ENCODE assay signal across 21 cellular contexts in genomic region chr7:106514887-106515286, GRCh38.
"Had no signal": no experiment of that assay in that cellular context is flagged by ENCODE, and none has a peak within 500 bp of the region (broad histone marks: within the 10 kb centered on the region; RNA-seq: fewer than 3 reads in every experiment).

No MANE protein-coding gene starts in this region.

- ATAC-seq: effector memory CD8-positive, alpha-beta T cell; heart right ventricle; naive thymus-derived CD4-positive, alpha-beta T cell; stimulated activated naive B cell treated with anti-CD40 and anti-IgM and Interleukin-4, amounts not matched to agents 10 μg/mL and 1 μg/mL and 100 μg/mL, for 72 hours had no signal

- H3K9me3 ChIP-seq: heart right ventricle, ovary, thoracic aorta had no signal

- H3K4me1 ChIP-seq: heart right ventricle had no signal

- H3K27me3 ChIP-seq: ovary had no signal

- H3K4me3 ChIP-seq: heart right ventricle, ovary, thoracic aorta had no signal

- H3K36me3 ChIP-seq: heart right ventricle, ovary, thoracic aorta had no signal

- DNase-seq: activated CD4-positive, alpha-beta T cell treated with anti-CD3 and anti-CD28 coated beads for 4 hours; activated CD4-positive, alpha-beta T cell treated with anti-CD3 and anti-CD28 coated beads, Interleukin-2, amount 50 U/mL, for 4 hours; activated CD8-positive, alpha-beta memory T cell treated with anti-CD3 and anti-CD28 coated beads for 24 hours; activated effector memory CD4-positive, alpha-beta T cell treated with anti-CD3 and anti-CD28 coated beads, Interleukin-2, amount 50 U/mL, for 16 hours; activated naive CD4-positive, alpha-beta T cell treated with anti-CD3 and anti-CD28 coated beads for 36 hours; activated naive CD8-positive, alpha-beta T cell treated with anti-CD3 and anti-CD28 coated beads for 36 hours; caudate nucleus; cortex of kidney; effector memory CD8-positive, alpha-beta T cell; erythroblast; heart right ventricle; midbrain; naive thymus-derived CD4-positive, alpha-beta T cell; ovary; retina; stimulated activated CD4-positive, alpha-beta T cell treated with anti-CD3 and anti-CD28 coated beads, Interleukin-15, amount 100 ng/mL, for 24 hours; stimulated activated CD4-positive, alpha-beta T cell treated with anti-CD3 and anti-CD28 coated beads, Interleukin-2, amount 100 ng/mL, for 24 hours; stimulated activated naive B cell treated with anti-CD40 and anti-IgM and Interleukin-4, amounts not matched to agents 10 μg/mL and 1 μg/mL and 100 μg/mL, for 72 hours; trophoblast cell had no signal

- H3K27ac ChIP-seq: heart right ventricle, ovary, thoracic aorta, VCaP had no signal
